10 cellular contexts compared by ENCODE assay signal in genomic region chr4:143286733-143287570, GRCh38. TPM values are rescaled to one million over a fixed set of nuclear protein-coding genes. Genes with fewer than 3 reads are reported as not detected.
DNase-seq lines count a peak whose midpoint lies in the region; ATAC-seq, FAIRE-seq and TF ChIP-seq lines count a peak whose summit lies in the region.
"Had no signal": no experiment of that assay in that cellular context is flagged by ENCODE, and none has a peak within 500 bp of the region (broad histone marks: within the 10 kb centered on the region; RNA-seq: fewer than 3 reads in every experiment).

No MANE protein-coding gene starts in this region.

- intact Hi-C loops in psoas muscle (cut with DNase I) = no loop called here

- no peaks in the 10 kb centered on the region for H3K79me2 ChIP-seq in astrocyte (ENCODE audit: insufficient read depth, low read length)

- TF ChIP-seq CTCF in BJ (IDR thresholded peaks at IDR 0.05; ENCODE audit: insufficient read depth, low read depth, low read length) (no peak), astrocyte (IDR thresholded peaks at IDR 0.05; ENCODE audit: insufficient read depth, low read depth, low read length) (no peak), gastroesophageal sphincter (IDR thresholded peaks at IDR 0.05) (no peak), psoas muscle (IDR thresholded peaks at IDR 0.05) (no peak)

- H2AFZ ChIP-seq in astrocyte (ENCODE audit: low read depth, low read length) = peak overlapping the region; percentile 65

- H3K27ac Mint-ChIP-seq in astrocyte (ENCODE audit: unreplicated experiment) (peak overlapping the region; percentile 94), T-cell (no peak overlapping the region)

- WGBS in gastroesophageal sphincter (ENCODE audit: low coverage in 1 of 2), 2 donors = 6 to 19% methylated on average over 7 of the region's 7 CpGs
- 32 to 43% (median 39%) methylated on average over 7 of the region's 7 CpGs for WGBS in psoas muscle, 3 donors

- no peak for TF ChIP-seq EP300 in gastroesophageal sphincter (IDR thresholded peaks at IDR 0.05)

- CTCF ChIA-PET in BJ (lab: Yijun Ruan, JAX) = interaction anchor here (0.6 kb wide), 1 partner anchor 71 kb away, joined by 3 read pairs; no protein-coding TSS in a partner anchor
- CTCF ChIA-PET in T-cell (lab: Charles Lee) = no interaction called here

- H3K27me3 Mint-ChIP-seq in astrocyte (ENCODE audit: low read depth, unreplicated experiment) (no peaks in the 10 kb centered on the region), T-cell (peaks cover 2 to 4% of the 10 kb centered on the region in 2 donors)

- no peak for TF ChIP-seq POLR2A in gastroesophageal sphincter (IDR thresholded peaks at IDR 0.05)

- ATAC-seq in gastroesophageal sphincter (peak; percentile 25), psoas muscle (peak in 1 of 4 donors; percentile 43), T-cell (replicated peaks in 1 of 4) (no peak)

- H3K4me1 ChIP-seq in astrocyte (ENCODE audit: insufficient read depth, low read length) (peaks cover 7% of the 10 kb centered on the region), gastroesophageal sphincter (peaks cover 11 to 69% (median 18%) of the 10 kb centered on the region in 3 donors), psoas muscle (peaks cover 21% of the 10 kb centered on the region), HAP-1 (peaks cover 19% of the 10 kb centered on the region)

- H3K9me3 ChIP-seq in astrocyte (ENCODE audit: insufficient read depth, low read depth, low read length) = no peaks in the 10 kb centered on the region
- no peaks in the 10 kb centered on the region for H3K9me3 ChIP-seq in gastroesophageal sphincter
- H3K9me3 ChIP-seq in psoas muscle = no peaks in the 10 kb centered on the region
- H3K9me3 ChIP-seq in HAP-1 = no peaks in the 10 kb centered on the region
- H3K9me3 ChIP-seq: BLaER1 treated with 17β-estradiol and CSF1 and Interleukin-3, amounts not matched to agents 10 nM and 100 nM had no signal

- peak overlapping the region; percentile 54 for H3K9ac ChIP-seq in astrocyte (ENCODE audit: low read length)
- H3K9ac ChIP-seq: BLaER1 treated with 17β-estradiol and CSF1 and Interleukin-3, amounts not matched to agents 10 nM and 100 nM had no signal

- peak overlapping the region; percentile 74 for H3K27ac ChIP-seq in astrocyte (ENCODE audit: low read depth, low read length)
- H3K27ac ChIP-seq in gastroesophageal sphincter = peak overlapping the region; percentile 57 to 82 (median 79)
- peak overlapping the region; percentile 34 for H3K27ac ChIP-seq in psoas muscle
- H3K27ac ChIP-seq: BLaER1 treated with 17β-estradiol and CSF1 and Interleukin-3, amounts not matched to agents 10 nM and 100 nM had no signal

- DNase-seq in BJ (ENCODE audit: low read depth) (peak; percentile 39), astrocyte (ENCODE audit: low read depth) (peak; percentile 53), psoas muscle (no peak), iPS-NIHi7 (ENCODE audit: extremely low spot score) (no peak), RKO (ENCODE audit: low spot score) (no peak), HAP-1 (ENCODE audit: low spot score in 2 of 2) (no peak), T-cell (no peak)
- DNase-seq: activated effector memory CD4-positive, alpha-beta T cell treated with anti-CD3 and anti-CD28 coated beads, Interleukin-2, amount 50 U/mL, for 16 hours had no signal

- H3K36me3 Mint-ChIP-seq in astrocyte (ENCODE audit: low read depth, unreplicated experiment) (no peaks in the 10 kb centered on the region), T-cell (no peaks in the 10 kb centered on the region)

- H3K4me2 ChIP-seq in astrocyte (ENCODE audit: low read length) = peak overlapping the region; percentile 72
- H3K4me2 ChIP-seq: BLaER1 treated with 17β-estradiol and CSF1 and Interleukin-3, amounts not matched to agents 10 nM and 100 nM had no signal

- no peak overlapping the region for H3K4me3 ChIP-seq in BJ (ENCODE audit: low read depth, low read length)
- peak overlapping the region; percentile 21 for H3K4me3 ChIP-seq in astrocyte (ENCODE audit: insufficient read depth, low read depth, low read length)
- H3K4me3 ChIP-seq in gastroesophageal sphincter = no peak overlapping the region
- H3K4me3 ChIP-seq in psoas muscle = no peak overlapping the region
- H3K4me3 ChIP-seq in HAP-1 = no peak overlapping the region
- H3K4me3 ChIP-seq: BLaER1 treated with 17β-estradiol and CSF1 and Interleukin-3, amounts not matched to agents 10 nM and 100 nM had no signal

- H4K20me1 ChIP-seq in astrocyte (ENCODE audit: insufficient read depth, low read length) = no peaks in the 10 kb centered on the region
- H4K20me1 ChIP-seq: BLaER1 treated with 17β-estradiol and CSF1 and Interleukin-3, amounts not matched to agents 10 nM and 100 nM had no signal

- in situ Hi-C loops in HAP-1 (cut with MboI; ENCODE audit: low sequenced_read_pairs) = no loop called here

- H3K4me1 Mint-ChIP-seq in astrocyte (ENCODE audit: low read depth, unreplicated experiment) (peaks cover 16% of the 10 kb centered on the region), T-cell (no peaks in the 10 kb centered on the region)

- POLR2A ChIA-PET in BJ (lab: Charles Lee) = interaction anchor here (0.6 kb wide), 2 partner anchors 75 to 125 kb away, joined by 3 read pairs; no protein-coding TSS in a partner anchor
- POLR2A ChIA-PET in T-cell (lab: Charles Lee) = no interaction called here

- H3K27me3 ChIP-seq in BJ (ENCODE audit: control insufficient read depth, insufficient read depth, low read length) (no peaks in the 10 kb centered on the region), astrocyte (ENCODE audit: insufficient read depth, low read length) (no peaks in the 10 kb centered on the region), gastroesophageal sphincter (no peaks in the 10 kb centered on the region), psoas muscle (ENCODE audit: insufficient read depth in 3 of 3, low read length in 2 of 3) (no peaks in the 10 kb centered on the region), HAP-1 (ENCODE audit: low read depth) (no peaks in the 10 kb centered on the region)
- H3K27me3 ChIP-seq: BLaER1 treated with 17β-estradiol and CSF1 and Interleukin-3, amounts not matched to agents 10 nM and 100 nM had no signal

- H3K36me3 ChIP-seq in BJ (ENCODE audit: control insufficient read depth, insufficient read depth, low read length) = no peaks in the 10 kb centered on the region
- no peaks in the 10 kb centered on the region for H3K36me3 ChIP-seq in astrocyte (ENCODE audit: insufficient read depth, low read length)
- H3K36me3 ChIP-seq in gastroesophageal sphincter = no peaks in the 10 kb centered on the region
- no peaks in the 10 kb centered on the region for H3K36me3 ChIP-seq in psoas muscle (ENCODE audit: insufficient read depth in 1 of 2, low read depth in 1 of 2)
- no peaks in the 10 kb centered on the region for H3K36me3 ChIP-seq in HAP-1 (replicated peaks)
- H3K36me3 ChIP-seq: BLaER1 treated with 17β-estradiol and CSF1 and Interleukin-3, amounts not matched to agents 10 nM and 100 nM had no signal

- no peak overlapping the region for H3K4me3 Mint-ChIP-seq in astrocyte (ENCODE audit: unreplicated experiment)
- no peak overlapping the region for H3K4me3 Mint-ChIP-seq in T-cell

- H3K9me3 Mint-ChIP-seq in astrocyte (ENCODE audit: unreplicated experiment) (no peaks in the 10 kb centered on the region), T-cell (no peaks in the 10 kb centered on the region)

- peak; percentile 78 for FAIRE-seq in astrocyte (lab: Jason Lieb, UNC)

RNA-seq across cellular contexts. Expression of gene GAB1, which starts 49.7 kb away (rescaled TPM):
- polyA plus RNA-seq in BJ (2011; rRNA removed) (7.8 and 10.7 TPM in 2 replicates), psoas muscle (1 to 10 TPM; 1.0 to 9.1 (median 3.2) TPM)
- polyA minus RNA-seq in BJ (2011; rRNA and poly(A)+ RNA removed) = 11.9 and 14.5 TPM in 2 replicates
- total RNA-seq in astrocyte (12.4 and 13.6 TPM in 2 replicates), gastroesophageal sphincter (100 to 1,000 TPM; 102 to 129 (median 118) TPM), psoas muscle (10 to 100 TPM; 10.1 to 20.3 (median 15.2) TPM), T-cell (1 to 10 TPM in 2 of 5 donors, under 1 TPM in 3; 0.20 to 1.7 (median 0.96) TPM)

Comparison
In these comparisons a context has a peak if more than half of its experiments do, and no peak if none do; other contexts are left out.
1. DNase-seq: peak in BJ (single experiment) and astrocyte (single experiment); none in psoas muscle (0 of 2), iPS-NIHi7 (single experiment), RKO (single experiment), HAP-1 (0 of 2) and T-cell (0 of 34).
2. Peak in every context shown above with its lines, with median percentiles within 50 percentile points of each other: H3K27ac ChIP-seq.